Comparison of ENCODE assay signal across 10 cellular contexts in genomic region chr7:108456845-108457540, GRCh38. TPM values are rescaled to one million over a fixed set of nuclear protein-coding genes. Genes with fewer than 3 reads are reported as not detected.
DNase-seq lines count a peak whose midpoint lies in the region; ATAC-seq lines count a peak whose summit lies in the region.
"Had no signal": no experiment of that assay in that cellular context is flagged by ENCODE, and none has a peak within 500 bp of the region (broad histone marks: within the 10 kb centered on the region; RNA-seq: fewer than 3 reads in every experiment).

No MANE protein-coding gene starts in this region.

- CTCF ChIA-PET in activated CD8-positive, alpha-beta memory T cell treated with anti-CD3 and anti-CD28 coated beads, Interleukin-2, amount 10 ng/mL, durations not matched to agents 7 days and 5 days (lab: Charles Lee): no interaction called here

- H3K9me3 ChIP-seq in iPS-18a (ENCODE audit: control insufficient read depth, low read depth, low read length): no peaks in the 10 kb centered on the region
- no peaks in the 10 kb centered on the region for H3K9me3 ChIP-seq in aorta (ENCODE audit: control insufficient read depth, low read length)

- 6 to 8% methylated on average over 19 of the region's 19 CpGs for WGBS in aorta, 2 donors

- H3K4me1 Mint-ChIP-seq in activated CD8-positive, alpha-beta memory T cell treated with anti-CD3 and anti-CD28 coated beads, Interleukin-2, amount 10 ng/mL, durations not matched to agents 7 days and 5 days: peaks cover 8% of the 10 kb centered on the region
- peaks cover 61% of the 10 kb centered on the region for H3K4me1 Mint-ChIP-seq in activated naive CD8-positive, alpha-beta T cell (ENCODE audit: low read depth)
- peaks cover 68% of the 10 kb centered on the region for H3K4me1 Mint-ChIP-seq in stimulated activated naive CD8-positive, alpha-beta T cell treated with anti-CD3 and anti-CD28 coated beads, Interleukin-15, amount 100 ng/mL, for 72 hours

- H3K4me3 Mint-ChIP-seq in activated CD8-positive, alpha-beta memory T cell treated with anti-CD3 and anti-CD28 coated beads, Interleukin-2, amount 10 ng/mL, durations not matched to agents 7 days and 5 days: peak overlapping the region; percentile 39
- peak overlapping the region; percentile 84 for H3K4me3 Mint-ChIP-seq in activated naive CD8-positive, alpha-beta T cell
- H3K4me3 Mint-ChIP-seq in stimulated activated naive CD8-positive, alpha-beta T cell treated with anti-CD3 and anti-CD28 coated beads, Interleukin-15, amount 100 ng/mL, for 72 hours: peak overlapping the region; percentile 78 to 85

- H3K9ac ChIP-seq in iPS-18a (ENCODE audit: low read length): peak overlapping the region; percentile 37

- H3K36me3 ChIP-seq in iPS-18a (ENCODE audit: control insufficient read depth, low read depth, low read length) (no peaks in the 10 kb centered on the region), aorta (ENCODE audit: control insufficient read depth in 1 of 2, insufficient read depth in 2 of 2, low read length in 1 of 2) (no peaks in the 10 kb centered on the region)

- H3K9me3 Mint-ChIP-seq in activated CD8-positive, alpha-beta memory T cell treated with anti-CD3 and anti-CD28 coated beads, Interleukin-2, amount 10 ng/mL, durations not matched to agents 7 days and 5 days (ENCODE audit: low read depth): no peaks in the 10 kb centered on the region
- no peaks in the 10 kb centered on the region for H3K9me3 Mint-ChIP-seq in activated naive CD8-positive, alpha-beta T cell (ENCODE audit: low read depth)
- no peaks in the 10 kb centered on the region for H3K9me3 Mint-ChIP-seq in stimulated activated naive CD8-positive, alpha-beta T cell treated with anti-CD3 and anti-CD28 coated beads, Interleukin-15, amount 100 ng/mL, for 72 hours

- H3K27me3 ChIP-seq in iPS-18a (ENCODE audit: control insufficient read depth, insufficient read depth, low read length) (peaks cover 54% of the 10 kb centered on the region), aorta (ENCODE audit: control insufficient read depth in 1 of 2, insufficient read depth in 2 of 2, low read length in 1 of 2) (no peaks in the 10 kb centered on the region)

- H3K4me3 ChIP-seq in iPS-18a (ENCODE audit: low read length) (peak overlapping the region; percentile 78), aorta (ENCODE audit: low read length in 2 of 2) (no peak overlapping the region)

- H3K27me3 Mint-ChIP-seq in activated CD8-positive, alpha-beta memory T cell treated with anti-CD3 and anti-CD28 coated beads, Interleukin-2, amount 10 ng/mL, durations not matched to agents 7 days and 5 days: peaks cover 70% of the 10 kb centered on the region
- peaks cover 1% of the 10 kb centered on the region for H3K27me3 Mint-ChIP-seq in activated naive CD8-positive, alpha-beta T cell
- H3K27me3 Mint-ChIP-seq in stimulated activated naive CD8-positive, alpha-beta T cell treated with anti-CD3 and anti-CD28 coated beads, Interleukin-15, amount 100 ng/mL, for 72 hours: peaks cover 22% of the 10 kb centered on the region

- DNase-seq in activated CD8-positive, alpha-beta memory T cell treated with anti-CD3 and anti-CD28 coated beads, Interleukin-2, amount 10 ng/mL, durations not matched to agents 7 days and 5 days: no peak
- DNase-seq in activated CD8-positive, alpha-beta memory T cell treated with anti-CD3 and anti-CD28 coated beads for 24 hours: no peak
- DNase-seq in stimulated activated naive CD8-positive, alpha-beta T cell treated with anti-CD3 and anti-CD28 coated beads, Interleukin-15, amount 100 ng/mL, for 72 hours: peak in 1 of 2 donors; percentile 39
- DNase-seq in aorta (no peak), NCI-H526 treated with DMSO at 0.1 percent for 48 hours (lab: John Stamatoyannopoulos, UW) (no peak)
- DNase-seq: activated gamma-delta T cell, MM.1S had no signal

- H3K27ac ChIP-seq in iPS-18a (ENCODE audit: low read length) (no peak overlapping the region), aorta (ENCODE audit: low read depth in 1 of 2, low read length in 2 of 2) (no peak overlapping the region)

- intact Hi-C loops in aorta (cut with DNase I): loop anchor here in 1 of 2 donors (10.0 kb wide), 1 partner anchor 48 kb away; no protein-coding TSS in a partner anchor

- no peak for ATAC-seq in activated CD8-positive, alpha-beta memory T cell treated with anti-CD3 and anti-CD28 coated beads, Interleukin-2, amount 10 ng/mL, durations not matched to agents 7 days and 5 days
- no peak for ATAC-seq in stimulated activated naive CD8-positive, alpha-beta T cell treated with anti-CD3 and anti-CD28 coated beads, Interleukin-15, amount 100 ng/mL, for 72 hours
- ATAC-seq in aorta (ENCODE audit: low FRiP score): no peak
- no peak for ATAC-seq in GM18511 (IDR thresholded peaks at IDR 0.05; ENCODE audit: unreplicated experiment)

- no peak overlapping the region for H3K27ac Mint-ChIP-seq in activated CD8-positive, alpha-beta memory T cell treated with anti-CD3 and anti-CD28 coated beads, Interleukin-2, amount 10 ng/mL, durations not matched to agents 7 days and 5 days
- no peak overlapping the region for H3K27ac Mint-ChIP-seq in activated naive CD8-positive, alpha-beta T cell
- H3K27ac Mint-ChIP-seq in stimulated activated naive CD8-positive, alpha-beta T cell treated with anti-CD3 and anti-CD28 coated beads, Interleukin-15, amount 100 ng/mL, for 72 hours: peak overlapping the region in 1 of 2 donors; percentile 70

- H3K36me3 Mint-ChIP-seq in activated CD8-positive, alpha-beta memory T cell treated with anti-CD3 and anti-CD28 coated beads, Interleukin-2, amount 10 ng/mL, durations not matched to agents 7 days and 5 days: no peaks in the 10 kb centered on the region
- H3K36me3 Mint-ChIP-seq in activated naive CD8-positive, alpha-beta T cell: peaks cover 1% of the 10 kb centered on the region

- H3K4me1 ChIP-seq in iPS-18a (ENCODE audit: control insufficient read depth, low read depth, low read length) (peaks cover 19% of the 10 kb centered on the region), aorta (ENCODE audit: control insufficient read depth in 1 of 2, insufficient read depth in 2 of 2, low read length in 2 of 2) (no peaks in the 10 kb centered on the region)

RNA-seq across cellular contexts. Expression of gene NRCAM, which starts 0.8 kb away (rescaled TPM):
- under 1 TPM in 1 of 2 experiments, not detected in 1; 0.35 TPM for total RNA-seq in activated CD8-positive, alpha-beta memory T cell treated with anti-CD3 and anti-CD28 coated beads, Interleukin-2, amount 10 ng/mL, durations not matched to agents 7 days and 5 days
- 1 to 10 TPM in 1 of 2 donors, under 1 TPM in 1; 0.93 to 1.8 TPM for total RNA-seq in aorta
- under 1 TPM; under 0.01 to 0.59 TPM for polyA plus RNA-seq in aorta
